8 cellular contexts compared by ENCODE assay signal in the genomic region with DNA sequence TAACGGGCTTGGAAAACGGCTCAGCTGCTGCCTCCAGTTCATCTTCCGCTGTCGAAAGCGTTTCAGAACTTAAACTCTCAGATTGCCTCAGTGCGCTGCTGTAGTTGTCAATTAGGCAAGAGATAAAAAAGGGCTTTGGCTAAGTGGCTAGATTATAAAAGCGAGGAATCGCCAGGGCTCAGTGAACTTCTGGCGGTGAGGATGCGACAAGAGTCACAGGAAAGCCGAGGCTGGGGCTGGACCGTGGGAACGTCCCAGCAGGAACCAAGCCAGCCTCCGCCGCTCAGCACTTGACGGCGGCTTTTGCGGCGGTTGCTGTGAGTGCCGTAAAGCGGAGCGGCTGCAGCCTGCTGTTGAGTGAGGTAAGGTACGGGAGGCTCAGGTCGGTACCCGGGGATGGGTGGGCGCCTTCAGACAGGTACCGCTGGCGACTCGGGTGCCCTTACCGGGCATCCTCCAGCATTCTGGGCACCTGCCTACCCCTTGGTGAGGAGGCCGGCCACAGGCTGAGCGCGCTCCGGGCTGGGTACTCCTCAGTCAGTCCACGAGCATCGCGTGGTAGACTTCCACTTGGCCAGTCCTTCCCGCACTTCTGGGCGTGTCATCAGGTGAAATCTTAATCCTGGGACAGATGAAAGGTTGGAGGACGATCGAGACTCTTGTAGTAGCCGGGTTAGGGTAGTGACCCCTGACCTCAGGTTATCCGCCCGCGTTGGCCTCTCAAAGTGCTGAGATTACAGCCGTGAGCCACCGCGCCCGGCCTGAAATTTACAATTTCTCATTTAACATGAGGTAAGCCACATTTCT. TPM values are rescaled to one million over a fixed set of nuclear protein-coding genes. Genes with fewer than 3 reads are reported as not detected.
A peak's percentile ranks its signal among the peaks of the same experiment; 100 is the strongest.
DNase-seq lines count a peak whose midpoint lies in the region; FAIRE-seq and TF ChIP-seq lines count a peak whose summit lies in the region.

TSS of gene FKTN (plus strand) at position 328 of the 807 bp plus-strand sequence. CDS start 16,902 bp downstream, outside the sequence.

- no peaks in the 10 kb centered on the region for H3K79me1 ChIP-seq in neuronal stem cell (ENCODE audit: low read depth, low read length)

- H3K23ac ChIP-seq in neuronal stem cell (ENCODE audit: low read depth, low read length, poor library complexity), result peak within 1 kb of the TSS; percentile 0

- H2AFZ ChIP-seq in neuronal stem cell (ENCODE audit: low read length), result peak within 1 kb of the TSS; percentile 97

- no peaks in the 10 kb centered on the region for H3K27me3 ChIP-seq in neuronal stem cell (ENCODE audit: control insufficient read depth in 3 of 3, insufficient read depth in 3 of 3, low read depth in 1 of 3, low read length in 3 of 3)

- no peak within 1 kb of the TSS for H2BK15ac ChIP-seq in neuronal stem cell (ENCODE audit: low read length)

- peak; percentile 95 for FAIRE-seq in H54 (lab: Jason Lieb, UNC)

- no peak within 1 kb of the TSS for H3K4ac ChIP-seq in neuronal stem cell (ENCODE audit: low read length)

- peak within 1 kb of the TSS; percentile 81 for H3K18ac ChIP-seq in neuronal stem cell (ENCODE audit: low read length)

- no peaks in the 10 kb centered on the region for H3K4me1 ChIP-seq in neuronal stem cell (ENCODE audit: control insufficient read depth in 2 of 2, insufficient read depth in 1 of 2, low read depth in 1 of 2, low read length in 2 of 2)

- peak; percentile 85 for TF ChIP-seq POLR2A in H54 (IDR thresholded peaks at IDR 0.05; ENCODE audit: low read depth, low read length)

- WGBS in neuronal stem cell (ENCODE audit: extremely low coverage in 2 of 2, insufficient read length in 2 of 2, insufficient replicate concordance in 1 of 2), 2 donors, result no CpG with 5 or more reads among the region's 49 CpGs

- no peak within 1 kb of the TSS for H3K27ac ChIP-seq in neuronal stem cell (replicated peaks; ENCODE audit: low read length)

- H4K91ac ChIP-seq in neuronal stem cell (ENCODE audit: low read depth, low read length, poor library complexity), result no peak within 1 kb of the TSS

- peaks cover 8 to 24% of the 10 kb centered on the region in 2 donors for H3K9me3 ChIP-seq in neuronal stem cell (replicated peaks in 1 of 2; ENCODE audit: control insufficient read depth in 2 of 2, insufficient read depth in 1 of 2, low read depth in 1 of 2, low read length in 2 of 2)

- H3K9ac ChIP-seq in neuronal stem cell (ENCODE audit: low read depth, low read length, poor library complexity), result peak within 1 kb of the TSS; percentile 83

- H4K8ac ChIP-seq in neuronal stem cell (ENCODE audit: low read depth, low read length), result no peak within 1 kb of the TSS

- TF ChIP-seq CTCF in subcutaneous adipose tissue (IDR thresholded peaks at IDR 0.05; ENCODE audit: low read depth), result no peak

- H3K36me3 ChIP-seq in neuronal stem cell (replicated peaks in 1 of 2; ENCODE audit: control insufficient read depth in 2 of 2, insufficient read depth in 2 of 2, low read length in 2 of 2), result peaks cover 0 to 6% of the 10 kb centered on the region in 2 donors

- DNase-seq in G401 (ENCODE audit: low spot score) (peak; percentile 88), H54 (ENCODE audit: insufficient read length, low spot score) (peak; percentile 90), LoVo (ENCODE audit: low spot score) (peak; percentile 87), SIG-M5 treated with dmso at 0.1 percent for 504 hours (lab: John Stamatoyannopoulos, UW; ENCODE audit: unreplicated experiment) (peak; percentile 75), activated gamma-delta T cell treated with Interleukin-2 at 50 U/mL for 16 hours (peak; percentile 69), foreskin melanocyte (peak; percentile 68), neuronal stem cell (ENCODE audit: low spot score) (peak; percentile 75)

- peak within 1 kb of the TSS; percentile 72 for H3K4me2 ChIP-seq in neuronal stem cell (ENCODE audit: insufficient read depth, low read length, poor library complexity, severe bottlenecking)

- no peak within 1 kb of the TSS for H2BK5ac ChIP-seq in neuronal stem cell (ENCODE audit: low read length)

- H2AK5ac ChIP-seq in neuronal stem cell (ENCODE audit: low read depth, low read length), result no peak within 1 kb of the TSS

- H2BK12ac ChIP-seq in neuronal stem cell (ENCODE audit: low read length), result no peak within 1 kb of the TSS

- in situ Hi-C loops in G401 (cut with HindIII; ENCODE audit: low sequenced_read_pairs), result no loop called here

- no peak within 1 kb of the TSS for H3K14ac ChIP-seq in neuronal stem cell (ENCODE audit: low read length)

- H3K4me3 ChIP-seq in neuronal stem cell (ENCODE audit: low read length in 2 of 2), result peak within 1 kb of the TSS; percentile 94 to 95

- no peak within 1 kb of the TSS for H2BK120ac ChIP-seq in neuronal stem cell (ENCODE audit: low read depth, low read length)

RNA-seq across cellular contexts. Expression of gene FKTN, which starts in this region (rescaled TPM):
- total RNA-seq in G401 (2014; rRNA removed; shearing (Covaris generic)), result 15.1 and 21.9 TPM in 2 replicates
- 15.1 TPM for polyA plus RNA-seq in neuronal stem cell (2013, experiment 1 of 2)
- polyA plus RNA-seq in neuronal stem cell (2013, experiment 2 of 2), result 14.2 TPM
- total RNA-seq in subcutaneous adipose tissue, result 10 to 100 TPM in 3 of 4 donors, 1 to 10 TPM in 1; 7.9 to 17.8 (median 10.9) TPM
